10 cellular contexts compared by ENCODE assay signal in genomic region chr9:121261107-121261460, GRCh38. TPM values are rescaled to one million over a fixed set of nuclear protein-coding genes. Genes with fewer than 3 reads are reported as not detected.
DNase-seq lines count a peak whose midpoint lies in the region; ATAC-seq, FAIRE-seq and TF ChIP-seq lines count a peak whose summit lies in the region.
"Had no signal": no experiment of that assay in that cellular context is flagged by ENCODE, and none has a peak within 500 bp of the region (broad histone marks: within the 10 kb centered on the region; RNA-seq: fewer than 3 reads in every experiment).

No MANE protein-coding gene starts in this region.

- CTCF ChIA-PET in HCT116 (lab: Charles Lee): interaction anchor here (2.0 kb wide), 1 partner anchor 17 kb away, joined by 4 read pairs; no protein-coding TSS in a partner anchor

- no peaks in the 10 kb centered on the region for H3K9me3 ChIP-seq in HCT116 (ENCODE audit: control insufficient read depth in 1 of 2, insufficient read depth in 1 of 2, low read depth in 1 of 2, low read length in 2 of 2)

- H3K27ac ChIP-seq in HCT116 (ENCODE audit: low read depth, low read length): no peak overlapping the region

- intact Hi-C loops in HCT116 (cut with micrococcal nuclease) (no loop called here), sciatic nerve (cut with DNase I) (loop anchor here (10.0 kb wide), 1 partner anchor 46 kb away; no protein-coding TSS in a partner anchor)

- no peaks in the 10 kb centered on the region for H3K79me2 ChIP-seq in HCT116 (ENCODE audit: insufficient read depth, low read length)

- H3K4me2 ChIP-seq in HCT116 (ENCODE audit: low read length): no peak overlapping the region

- BruUV-seq in HCT116 (replicated peaks; lab: Mats Ljungman, UMichigan): no TSS peak

- no peak overlapping the region for H3K4me3 ChIP-seq in HCT116 (replicated peaks in 1 of 2; ENCODE audit: low read depth in 1 of 2, low read length in 2 of 2)

- no peak for DNase-seq in HCT116 (ENCODE audit: low read depth, low spot score)
- DNase-seq in SK-MEL-5 (ENCODE audit: low read depth, low spot score): peak; percentile 80
- DNase-seq in glomerular visceral epithelial cell (ENCODE audit: extremely low spot score): peak; percentile 32
- peak; percentile 66 for DNase-seq in sciatic nerve (ENCODE audit: low spot score)
- DNase-seq in SK-N-DZ (ENCODE audit: low spot score): no peak
- no peak for DNase-seq in H54 (ENCODE audit: insufficient read length, low spot score)
- DNase-seq in NCI-H510A (lab: John Stamatoyannopoulos, UW): no peak

- peak; percentile 36; the same call in 1 of the 2 replicates for ATAC-seq in HCT116
- peak; percentile 86 for ATAC-seq in sciatic nerve
- no peak for ATAC-seq in HG02973 (IDR thresholded peaks at IDR 0.05; ENCODE audit: unreplicated experiment)

- no peak for TF ChIP-seq POLR2A in HCT116 (IDR thresholded peaks at IDR 0.05; ENCODE audit: borderline replicate concordance, extremely low read depth, insufficient read depth, insufficient read length)
- no peak for TF ChIP-seq POLR2A in H54 (IDR thresholded peaks at IDR 0.05; ENCODE audit: low read depth, low read length)

- H2AFZ ChIP-seq in HCT116 (ENCODE audit: low read depth, low read length, poor library complexity, severe bottlenecking): no peak overlapping the region

- H3K9ac ChIP-seq in HCT116 (ENCODE audit: low read length): no peak overlapping the region

- TF ChIP-seq CTCF in HCT116 (IDR thresholded peaks at IDR 0.05 in 2 of 3, conservative IDR thresholded peaks at IDR 0.05 in 1 of 3; ENCODE audit: borderline replicate concordance in 1 of 3, insufficient read depth in 1 of 3, low read depth in 2 of 3, low read length in 2 of 3): no peak

- H4K20me1 ChIP-seq in HCT116 (ENCODE audit: insufficient read depth): no peaks in the 10 kb centered on the region

- no peaks in the 10 kb centered on the region for H3K27me3 ChIP-seq in HCT116 (ENCODE audit: insufficient read depth, low read length)

- POLR2A ChIA-PET in HCT116 (lab: Charles Lee): no interaction called here

- in situ Hi-C loops in SK-MEL-5 (cut with HindIII; ENCODE audit: low pct_unique_long_range_greater_than_20kb, low sequenced_read_pairs): no loop called here

- no peak for FAIRE-seq in H54 (lab: Jason Lieb, UNC)
- FAIRE-seq: frontal cortex, GM12892 had no signal

- RAD21 ChIA-PET in HCT116 (lab: Charles Lee; ENCODE audit: low non-redundant PET in 1 of 2, low total read pairs in 2 of 2, uncharacterized antibody in 2 of 2, unreplicated experiment in 2 of 2): no interaction called here

- no peaks in the 10 kb centered on the region for H3K36me3 ChIP-seq in HCT116 (ENCODE audit: control insufficient read depth in 1 of 2, insufficient read depth in 2 of 2, low read length in 2 of 2)

- no peak for TF ChIP-seq RAD21 in HCT116 (IDR thresholded peaks at IDR 0.05; ENCODE audit: low read depth)

- no peaks in the 10 kb centered on the region for H3K4me1 ChIP-seq in HCT116 (ENCODE audit: control insufficient read depth in 1 of 2, insufficient read depth in 2 of 2, low read length in 2 of 2)

- no peaks in the 10 kb centered on the region for H3K9me2 ChIP-seq in HCT116 (ENCODE audit: insufficient read depth)

TF ChIP-seq in HCT116, 20 proteins besides CTCF, POLR2A, EP300 and RAD21:
- TF ChIP-seq FOSL1 (IDR thresholded peaks at IDR 0.05; ENCODE audit: low read depth) (no peak), ZBTB33 (IDR thresholded peaks at IDR 0.05; ENCODE audit: extremely low read depth, insufficient replicate concordance, low read length) (no peak), SP1 (IDR thresholded peaks at IDR 0.05; ENCODE audit: low read depth) (no peak), CBX3 (IDR thresholded peaks at IDR 0.05; ENCODE audit: low read depth) (no peak), SIN3A (IDR thresholded peaks at IDR 0.05; ENCODE audit: low read depth) (no peak), ATF3 (IDR thresholded peaks at IDR 0.05) (no peak), EZH2phosphoT487 (IDR thresholded peaks at IDR 0.05; ENCODE audit: borderline replicate concordance) (no peak), REST (IDR thresholded peaks at IDR 0.05; ENCODE audit: low read depth) (no peak), ELF1 (IDR thresholded peaks at IDR 0.05; ENCODE audit: borderline replicate concordance, low read depth) (no peak), YY1 (IDR thresholded peaks at IDR 0.05; ENCODE audit: extremely low read depth, insufficient replicate concordance, low read depth, low read length) (no peak), SRF (IDR thresholded peaks at IDR 0.05; ENCODE audit: low read depth) (no peak), ZFX (IDR thresholded peaks at IDR 0.05) (no peak), JUND (IDR thresholded peaks at IDR 0.05) (no peak), POLR2AphosphoS5 (IDR thresholded peaks at IDR 0.05; ENCODE audit: low read depth, low read length) (no peak), ZNF274 (IDR thresholded peaks at IDR 0.05; ENCODE audit: low read depth, low read length) (no peak), TCF7L2 (IDR thresholded peaks at IDR 0.05; ENCODE audit: borderline replicate concordance, extremely low read depth, insufficient read depth, insufficient read length) (no peak), EGR1 (IDR thresholded peaks at IDR 0.05; ENCODE audit: low read depth) (no peak), MAX (IDR thresholded peaks at IDR 0.05) (no peak)

RNA-seq across cellular contexts. Expression of gene GSN, which starts 6.9 kb away (rescaled TPM):
- 71.3 TPM for total RNA-seq in HCT116 (2021; ENCODE audit: unreplicated experiment)
- 148 and 181 TPM in 2 replicates for polyA plus RNA-seq in HCT116 (2012)
- 343 and 358 TPM in 2 replicates for total RNA-seq in SK-MEL-5 (2014; rRNA removed; shearing (Covaris generic))
- polyA plus RNA-seq in SK-MEL-5 (2015; cell fraction: cytosol; rRNA removed): 425 and 531 TPM in 2 replicates
- polyA plus RNA-seq in SK-MEL-5 (2015; cell fraction: nucleus; rRNA removed): 175 and 210 TPM in 2 replicates
- 1,757 TPM for total RNA-seq in sciatic nerve
- 0.10 and 1.2 TPM in 2 replicates for polyA plus RNA-seq in SK-N-DZ (2014; cell fraction: cytosol; rRNA removed)
- 0.72 and 2.9 TPM in 2 replicates for polyA plus RNA-seq in SK-N-DZ (2014; cell fraction: nucleus; rRNA removed)

RNA-seq across cellular contexts. Expression of gene RAB14, which starts 59.4 kb away (rescaled TPM):
- 63.1 TPM for total RNA-seq in HCT116 (2021; ENCODE audit: unreplicated experiment)
- 20.3 and 21.9 TPM in 2 replicates for polyA plus RNA-seq in HCT116 (2012)
- total RNA-seq in SK-MEL-5 (2014; rRNA removed; shearing (Covaris generic)): 29.8 and 33.7 TPM in 2 replicates
- 44.3 and 51.3 TPM in 2 replicates for polyA plus RNA-seq in SK-MEL-5 (2015; cell fraction: cytosol; rRNA removed)
- polyA plus RNA-seq in SK-MEL-5 (2015; cell fraction: nucleus; rRNA removed): 34.9 TPM in 2 replicates
- 67.7 TPM for total RNA-seq in sciatic nerve
- 22.6 and 25.7 TPM in 2 replicates for polyA plus RNA-seq in SK-N-DZ (2014; cell fraction: cytosol; rRNA removed)
- 15.6 and 23.5 TPM in 2 replicates for polyA plus RNA-seq in SK-N-DZ (2014; cell fraction: nucleus; rRNA removed)

Comparison
In these comparisons a context has a peak if more than half of its experiments do, and no peak if none do; other contexts are left out.
1. DNase-seq: peak in SK-MEL-5 (single experiment), glomerular visceral epithelial cell (single experiment) and sciatic nerve (single experiment); none in HCT116 (single experiment), SK-N-DZ (single experiment), H54 (single experiment) and NCI-H510A (single experiment).